ENCODE assay signal across 10 cellular contexts in genomic region chr3:19065027-19065426, GRCh38.
A peak's percentile ranks its signal among the peaks of the same experiment; 100 is the strongest.
DNase-seq lines count a peak whose midpoint lies in the region; ATAC-seq and TF ChIP-seq lines count a peak whose summit lies in the region.
"Had no signal": no experiment of that assay in that cellular context is flagged by ENCODE, and none has a peak within 500 bp of the region (broad histone marks: within the 10 kb centered on the region; RNA-seq: fewer than 3 reads in every experiment).

No MANE protein-coding gene starts in this region.

- no peaks in the 10 kb centered on the region for H3K4me1 Mint-ChIP-seq in CD8-positive, alpha-beta T cell (ENCODE audit: low read depth)

- no peak overlapping the region for H3K27ac Mint-ChIP-seq in CD8-positive, alpha-beta T cell

- no peak overlapping the region for H3K27ac ChIP-seq in CD8-positive, alpha-beta T cell (ENCODE audit: low read depth, low read length)
- no peak overlapping the region for H3K27ac ChIP-seq in left lung

- H3K9me3 ChIP-seq in CD8-positive, alpha-beta T cell (ENCODE audit: low read length), result no peaks in the 10 kb centered on the region
- H3K9me3 ChIP-seq in left lung, result peaks cover 0 to 2% of the 10 kb centered on the region in 2 donors
- H3K9me3 ChIP-seq: HAP-1 had no signal

- intact Hi-C loops in CD8-positive, alpha-beta T cell (cut with DNase I, micrococcal nuclease), result loop anchor here (2.0 kb wide), 2 partner anchors 478 to 802 kb away; no protein-coding TSS in a partner anchor
- intact Hi-C loops in left lung (cut with DNase I), result no loop called here

- no peaks in the 10 kb centered on the region for H3K4me1 ChIP-seq in CD8-positive, alpha-beta T cell (ENCODE audit: insufficient read depth, low read length)
- H3K4me1 ChIP-seq in left lung, result no peaks in the 10 kb centered on the region
- H3K4me1 ChIP-seq: HAP-1 had no signal

- no peaks in the 10 kb centered on the region for H3K9me3 Mint-ChIP-seq in CD8-positive, alpha-beta T cell

- CTCF ChIA-PET in CD8-positive, alpha-beta T cell (lab: Charles Lee), result interaction anchor here (0.7 to 1.3 kb wide), 5 partner anchors 11 to 803 kb away, joined by 3 to 6 read pairs (median 3); no protein-coding TSS in a partner anchor
- CTCF ChIA-PET in HEK293T (lab: Yijun Ruan, JAX), result interaction anchor here (0.7 to 1.0 kb wide), 2 partner anchors 212 to 1008 kb away, joined by 3 to 4 read pairs; no protein-coding TSS in a partner anchor

- no peak overlapping the region for H3K4me3 Mint-ChIP-seq in CD8-positive, alpha-beta T cell

- no peaks in the 10 kb centered on the region for H3K36me3 Mint-ChIP-seq in CD8-positive, alpha-beta T cell

- no peaks in the 10 kb centered on the region for H3K27me3 ChIP-seq in CD8-positive, alpha-beta T cell (ENCODE audit: insufficient read depth, low read length)
- H3K27me3 ChIP-seq in left lung, result no peaks in the 10 kb centered on the region

- no peak for DNase-seq in CD8-positive, alpha-beta T cell
- peak; percentile 5 for DNase-seq in HEK293T (ENCODE audit: extremely low spot score)
- DNase-seq in SK-N-DZ (ENCODE audit: low spot score), result peak; percentile 75
- no peak for DNase-seq in left lung
- no peak for DNase-seq in activated CD8-positive, alpha-beta memory T cell treated with anti-CD3 and anti-CD28 coated beads for 24 hours
- DNase-seq in CD1c-positive myeloid dendritic cell (ENCODE audit: extremely low spot score), result no peak
- DNase-seq: NCI-H187 had no signal

- POLR2A ChIA-PET in CD8-positive, alpha-beta T cell (lab: Charles Lee), result no interaction called here
- POLR2A ChIA-PET in HEK293T (lab: Yijun Ruan, JAX), result no interaction called here

- H3K36me3 ChIP-seq in CD8-positive, alpha-beta T cell (ENCODE audit: insufficient read depth, low read length), result no peaks in the 10 kb centered on the region
- no peaks in the 10 kb centered on the region for H3K36me3 ChIP-seq in left lung
- H3K36me3 ChIP-seq: HAP-1 had no signal

- no peak overlapping the region for H3K4me3 ChIP-seq in CD8-positive, alpha-beta T cell (ENCODE audit: low read depth, low read length)
- H3K4me3 ChIP-seq in left lung, result no peak overlapping the region
- H3K4me3 ChIP-seq: HAP-1 had no signal

- ATAC-seq in CD8-positive, alpha-beta T cell, result no peak
- ATAC-seq in left lung (peak; percentile 44), HG03565 (IDR thresholded peaks at IDR 0.05; ENCODE audit: unreplicated experiment) (no peak), GM18909 (IDR thresholded peaks at IDR 0.05; ENCODE audit: poor library complexity, unreplicated experiment) (no peak)

- H3K27me3 Mint-ChIP-seq in CD8-positive, alpha-beta T cell (ENCODE audit: low read depth), result peaks cover 2% of the 10 kb centered on the region

- peak; percentile 40 for TF ChIP-seq CTCF in CD8-positive, alpha-beta T cell (IDR thresholded peaks at IDR 0.05)
- TF ChIP-seq CTCF in left lung (IDR thresholded peaks at IDR 0.05), result no peak

TF ChIP-seq in HEK293T, 16 proteins besides CTCF, POLR2A, EP300 and RAD21:
- TF ChIP-seq CTBP1 (IDR thresholded peaks at IDR 0.05; ENCODE audit: borderline replicate concordance) (no peak), L3MBTL2 (conservative IDR thresholded peaks at IDR 0.05) (no peak), FOXM1 (IDR thresholded peaks at IDR 0.05; ENCODE audit: borderline replicate concordance) (no peak), NFRKB (IDR thresholded peaks at IDR 0.05) (no peak), LEF1 (IDR thresholded peaks at IDR 0.05; ENCODE audit: borderline replicate concordance) (no peak), ARNT (IDR thresholded peaks at IDR 0.05) (no peak), TARDBP (IDR thresholded peaks at IDR 0.05) (no peak), FOXA1 (IDR thresholded peaks at IDR 0.05) (no peak), SUZ12 (IDR thresholded peaks at IDR 0.05) (no peak), ZNF384 (IDR thresholded peaks at IDR 0.05) (no peak), SP1 (IDR thresholded peaks at IDR 0.05) (no peak), BHLHE40 (IDR thresholded peaks at IDR 0.05; ENCODE audit: borderline replicate concordance) (no peak), HDGF (IDR thresholded peaks at IDR 0.05; ENCODE audit: borderline replicate concordance) (no peak), PKNOX1 (IDR thresholded peaks at IDR 0.05) (no peak), ELF4 (IDR thresholded peaks at IDR 0.05) (no peak), FOXK2 (IDR thresholded peaks at IDR 0.05) (no peak)

Comparison
In these comparisons a context has a peak if more than half of its experiments do, and no peak if none do; other contexts are left out.
1. DNase-seq: peak in HEK293T (single experiment) and SK-N-DZ (single experiment); none in CD8-positive, alpha-beta T cell (0 of 7), left lung (0 of 2), activated CD8-positive, alpha-beta memory T cell treated with anti-CD3 and anti-CD28 coated beads for 24 hours (single experiment) and CD1c-positive myeloid dendritic cell (single experiment).
2. intact Hi-C loops: an anchor here in CD8-positive, alpha-beta T cell (2.0 kb wide); none called in left lung.